Comparison of ENCODE assay signal across 8 cellular contexts in the genomic region with DNA sequence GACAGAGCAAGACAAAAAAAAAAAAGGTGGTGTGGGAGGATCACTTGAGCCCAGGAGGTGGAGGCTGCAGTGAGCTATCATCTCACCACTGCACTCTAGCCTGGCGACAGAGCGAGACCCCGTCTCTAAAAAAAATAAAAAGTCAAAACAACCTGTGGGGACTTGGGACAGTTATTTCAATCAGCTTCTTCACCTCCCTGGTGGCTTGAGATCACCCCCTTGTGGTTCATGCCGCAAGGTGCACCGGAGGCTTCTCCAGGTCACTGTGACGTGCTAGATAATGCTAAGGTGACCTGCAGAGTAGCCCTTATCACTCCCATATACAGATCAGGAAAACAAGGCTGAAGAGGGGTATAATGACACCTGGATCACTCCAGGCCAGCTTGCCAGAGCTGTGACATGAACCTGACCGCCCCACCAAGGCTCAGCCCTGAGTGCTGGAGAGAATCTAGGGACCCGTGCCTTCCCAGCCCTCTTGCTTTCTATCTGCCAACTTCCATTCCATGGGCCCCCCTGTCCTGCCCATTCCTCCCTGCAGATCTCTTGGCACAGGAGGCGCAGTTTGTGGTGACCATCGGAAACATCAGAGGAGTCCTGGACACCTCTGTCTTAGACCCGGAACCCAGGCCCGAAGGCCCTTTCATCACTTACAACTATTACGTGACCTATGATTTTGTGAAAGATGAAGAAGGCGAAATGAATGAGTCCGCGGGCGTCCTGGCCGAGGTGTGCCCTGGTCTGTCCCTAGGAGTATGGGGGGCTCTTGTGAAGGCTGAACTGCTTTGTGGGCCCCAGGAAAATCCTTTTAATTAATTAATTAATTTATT. TPM values are rescaled to one million over a fixed set of nuclear protein-coding genes. Genes with fewer than 3 reads are reported as not detected.
A peak's percentile ranks its signal among the peaks of the same experiment; 100 is the strongest.
DNase-seq lines count a peak whose midpoint lies in the region; ATAC-seq lines count a peak whose summit lies in the region.

No MANE protein-coding gene starts in this region.

- peaks cover 10% of the 10 kb centered on the region for H3K27me3 Mint-ChIP-seq in stimulated activated naive CD8-positive, alpha-beta T cell treated with anti-CD3 and anti-CD28 coated beads, Interleukin-15, amount 100 ng/mL, for 72 hours

- H3K27ac Mint-ChIP-seq in stimulated activated naive CD8-positive, alpha-beta T cell treated with anti-CD3 and anti-CD28 coated beads, Interleukin-15, amount 100 ng/mL, for 72 hours, result no peak overlapping the region

- H3K9me3 Mint-ChIP-seq in stimulated activated naive CD8-positive, alpha-beta T cell treated with anti-CD3 and anti-CD28 coated beads, Interleukin-15, amount 100 ng/mL, for 72 hours, result no peaks in the 10 kb centered on the region

- no peaks in the 10 kb centered on the region for H3K4me1 Mint-ChIP-seq in stimulated activated naive CD8-positive, alpha-beta T cell treated with anti-CD3 and anti-CD28 coated beads, Interleukin-15, amount 100 ng/mL, for 72 hours

- no peak overlapping the region for H3K4me3 Mint-ChIP-seq in stimulated activated naive CD8-positive, alpha-beta T cell treated with anti-CD3 and anti-CD28 coated beads, Interleukin-15, amount 100 ng/mL, for 72 hours

- DNase-seq in AG08396 (ENCODE audit: low spot score) (peak; percentile 84), NCI-H226 (peak; percentile 22), myocyte (ENCODE audit: low read depth) (peak; percentile 54), foreskin melanocyte (no peak)
- peak; percentile 63 for DNase-seq in activated CD4-positive, alpha-beta T cell treated with anti-CD3 and anti-CD28 coated beads, Interleukin-2, amount 50 U/mL, for 1 hour
- DNase-seq in effector CD8-positive, alpha-beta T cell (lab: John Stamatoyannopoulos, UW), result peak; percentile 36
- DNase-seq in stimulated activated naive CD8-positive, alpha-beta T cell treated with anti-CD3 and anti-CD28 coated beads, Interleukin-15, amount 100 ng/mL, for 72 hours, result peak; percentile 67 to 77

- peak; percentile 52 for ATAC-seq in GM18498 (IDR thresholded peaks at IDR 0.05; ENCODE audit: unreplicated experiment)
- peak; percentile 94 for ATAC-seq in stimulated activated naive CD8-positive, alpha-beta T cell treated with anti-CD3 and anti-CD28 coated beads, Interleukin-15, amount 100 ng/mL, for 72 hours

RNA-seq across cellular contexts. Expression of a gene that starts 8.1 kb away (rescaled TPM):
- total RNA-seq in myocyte, result not detected in 2 replicates
- polyA plus RNA-seq in myocyte (2012), result 0.33 TPM

RNA-seq across cellular contexts. Expression of a gene that starts 12.5 kb away (rescaled TPM):
- 0.36 TPM in 1 of 2 replicates, not detected in the other for total RNA-seq in myocyte
- polyA plus RNA-seq in myocyte (2012), result 0.38 TPM

RNA-seq across cellular contexts. Expression of a gene that starts 17.0 kb away (rescaled TPM):
- total RNA-seq in myocyte, result not detected in 2 replicates
- not detected for polyA plus RNA-seq in myocyte (2012)

RNA-seq across cellular contexts. Expression of a gene that starts 34.8 kb away (rescaled TPM):
- 60.2 and 63.9 TPM in 2 replicates for total RNA-seq in myocyte
- 60.8 TPM for polyA plus RNA-seq in myocyte (2012)
